In the genomic region with DNA sequence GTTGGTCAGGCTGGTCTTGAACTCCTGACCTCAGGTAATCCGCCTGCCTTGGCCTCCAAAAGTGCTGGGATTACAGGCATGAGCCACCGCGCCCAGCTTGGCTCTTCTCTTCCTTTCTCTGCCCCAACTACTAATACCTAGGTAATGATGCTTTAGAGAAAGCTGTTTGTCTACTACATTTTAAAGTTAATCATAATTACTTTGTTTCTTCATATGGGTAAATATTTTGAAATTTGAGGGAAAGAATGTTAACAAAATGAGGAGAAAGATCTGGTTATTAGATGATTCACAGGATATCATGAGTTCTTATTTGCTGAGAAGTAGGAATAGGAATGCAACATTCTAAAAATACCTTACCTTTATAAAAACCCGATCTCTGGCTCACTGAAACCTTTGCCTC, we compare ENCODE assay signal across 19 cellular contexts. TPM values are rescaled to one million over a fixed set of nuclear protein-coding genes. Genes with fewer than 3 reads are reported as not detected.
A peak's percentile ranks its signal among the peaks of the same experiment; 100 is the strongest.
DNase-seq lines count a peak whose midpoint lies in the region; ATAC-seq and TF ChIP-seq lines count a peak whose summit lies in the region.
"Had no signal": no experiment of that assay in that cellular context is flagged by ENCODE, and none has a peak within 500 bp of the region (broad histone marks: within the 10 kb centered on the region; RNA-seq: fewer than 3 reads in every experiment).

No MANE protein-coding gene starts in this region.

- H3K9me3 Mint-ChIP-seq in activated naive CD8-positive, alpha-beta T cell treated with anti-CD3 and anti-CD28 coated beads, Interleukin-2, amount 50 U/mL, for 24 hours, result no peaks in the 10 kb centered on the region
- H3K9me3 Mint-ChIP-seq: T-cell had no signal

- no peak overlapping the region for H3K27ac ChIP-seq in PC-3 (ENCODE audit: low read length)
- H3K27ac ChIP-seq in stomach, result no peak overlapping the region
- H3K27ac ChIP-seq: A549 had no signal

- no peak overlapping the region for H3K27ac Mint-ChIP-seq in activated naive CD8-positive, alpha-beta T cell treated with anti-CD3 and anti-CD28 coated beads, Interleukin-2, amount 50 U/mL, for 24 hours
- H3K27ac Mint-ChIP-seq: T-cell had no signal

- CTCF ChIA-PET in PC-3 (lab: Charles Lee), result interaction anchor here (0.6 kb wide), 1 partner anchor 18 kb away, joined by 3 read pairs; no protein-coding TSS in a partner anchor

- no peaks in the 10 kb centered on the region for H3K36me3 ChIP-seq in PC-3 (ENCODE audit: low read depth, low read length)
- no peaks in the 10 kb centered on the region for H3K36me3 ChIP-seq in stomach

- H3K36me3 Mint-ChIP-seq in activated naive CD8-positive, alpha-beta T cell treated with anti-CD3 and anti-CD28 coated beads, Interleukin-2, amount 50 U/mL, for 24 hours (ENCODE audit: low read depth), result no peaks in the 10 kb centered on the region
- H3K36me3 Mint-ChIP-seq: T-cell had no signal

- H3K79me2 ChIP-seq in PC-3 (ENCODE audit: low read length), result no peaks in the 10 kb centered on the region

- DNase-seq in AG08396 (ENCODE audit: low spot score) (peak; percentile 14), GM04503 (ENCODE audit: low read depth) (peak; percentile 45), PC-3 (peak; percentile 66), fibroblast of peridontal ligament (ENCODE audit: extremely low read depth) (peak; percentile 56), stomach (no peak), putamen (ENCODE audit: low spot score) (no peak)
- no peak for DNase-seq in activated naive CD8-positive, alpha-beta T cell treated with anti-CD3 and anti-CD28 coated beads, Interleukin-2, amount 50 U/mL, for 24 hours
- DNase-seq: DMS 273 treated with DMSO at 0.1 percent for 48 hours, DND-41, Kasumi-1, NCI-H1105, NCI-H1694, NCI-H774, SHP77, SK-N-SH, T-cell had no signal

- no peak for TF ChIP-seq POLR2A in stomach (IDR thresholded peaks at IDR 0.05)

- intact Hi-C loops in PC-3 (cut with micrococcal nuclease) (no loop called here), stomach (cut with DNase I; ENCODE audit: low total_unique reads) (no loop called here)

- no peak overlapping the region for H3K4me3 Mint-ChIP-seq in activated naive CD8-positive, alpha-beta T cell treated with anti-CD3 and anti-CD28 coated beads, Interleukin-2, amount 50 U/mL, for 24 hours
- H3K4me3 Mint-ChIP-seq: T-cell had no signal

- 0 out of 2 replicates have a peak overlapping the region, but pooled peaks have one; percentile 38 for H2AFZ ChIP-seq in PC-3 (ENCODE audit: low read length)

- H3K9me3 ChIP-seq in PC-3 (ENCODE audit: low read length) (no peaks in the 10 kb centered on the region), stomach (no peaks in the 10 kb centered on the region)
- H3K9me3 ChIP-seq: A549, SK-N-SH had no signal

- 81 to 90% (median 86%) methylated on average over 4 of the region's 4 CpGs for WGBS in stomach, 5 donors

- no peaks in the 10 kb centered on the region for H3K4me1 Mint-ChIP-seq in activated naive CD8-positive, alpha-beta T cell treated with anti-CD3 and anti-CD28 coated beads, Interleukin-2, amount 50 U/mL, for 24 hours
- H3K4me1 Mint-ChIP-seq: T-cell had no signal

- H3K9me2 ChIP-seq in PC-3 (replicated peaks; ENCODE audit: low read length), result 0 out of 2 replicates have a peak, but pooled peaks cover 3% of the 10 kb centered on the region
- H3K9me2 ChIP-seq: SK-N-SH had no signal

- H3F3A ChIP-seq in PC-3 (ENCODE audit: low read length, unreplicated experiment), result no peaks in the 10 kb centered on the region

- no peaks in the 10 kb centered on the region for H3K27me3 ChIP-seq in PC-3 (ENCODE audit: low read length)
- H3K27me3 ChIP-seq in stomach, result no peaks in the 10 kb centered on the region

- POLR2A ChIA-PET in PC-3 (lab: Charles Lee; ENCODE audit: unreplicated experiment), result no interaction called here

- H3K4me3 ChIP-seq in PC-3 (ENCODE audit: low read length), result no peak overlapping the region
- H3K4me3 ChIP-seq in stomach, result no peak overlapping the region
- H3K4me3 ChIP-seq: A549 had no signal

- TF ChIP-seq CTCF in PC-3 (conservative IDR thresholded peaks at IDR 0.05; ENCODE audit: low read depth, low read length), result no peak
- no peak for TF ChIP-seq CTCF in stomach (IDR thresholded peaks at IDR 0.05)

- H3K4me1 ChIP-seq in PC-3 (ENCODE audit: insufficient read depth, low read length) (no peaks in the 10 kb centered on the region), stomach (peaks cover 0 to 6% (median 0%) of the 10 kb centered on the region in 4 donors)
- H3K4me1 ChIP-seq: A549 had no signal

- BruUV-seq in PC-3 (replicated peaks; lab: Mats Ljungman, UMichigan), result no TSS peak

- no peak overlapping the region for H3K4me2 ChIP-seq in PC-3 (ENCODE audit: low read length)
- H3K4me2 ChIP-seq: A549, SK-N-SH had no signal

- H3K9ac ChIP-seq in PC-3 (ENCODE audit: low read length), result no peak overlapping the region
- H3K9ac ChIP-seq: SK-N-SH had no signal

- H4K20me1 ChIP-seq in PC-3 (ENCODE audit: low read length), result no peaks in the 10 kb centered on the region

- no peak for TF ChIP-seq EP300 in stomach (IDR thresholded peaks at IDR 0.05)

- H3K27me3 Mint-ChIP-seq in activated naive CD8-positive, alpha-beta T cell treated with anti-CD3 and anti-CD28 coated beads, Interleukin-2, amount 50 U/mL, for 24 hours, result peaks cover 13% of the 10 kb centered on the region

- peak; percentile 70 for ATAC-seq in PC-3
- ATAC-seq in GM18909 (IDR thresholded peaks at IDR 0.05; ENCODE audit: poor library complexity, unreplicated experiment), result no peak
- ATAC-seq in activated naive CD8-positive, alpha-beta T cell treated with anti-CD3 and anti-CD28 coated beads, Interleukin-2, amount 50 U/mL, for 24 hours, result no peak
- ATAC-seq: A549, T-cell had no signal

RNA-seq across cellular contexts. Expression of a gene that starts 18.4 kb away (rescaled TPM):
- total RNA-seq in PC-3 (2014; rRNA removed) (53.8 and 64.7 TPM in 2 replicates), stomach (100 to 1,000 TPM in 4 of 5 donors, 10 to 100 TPM in 1; 73.2 to 644 (median 172) TPM)
- polyA plus RNA-seq in stomach, result 10 to 100 TPM in 2 of 3 donors, 1 to 10 TPM in 1; 7.0 to 12.1 (median 10.2) TPM
- total RNA-seq: OCI-LY7 had no signal

Comparison
In these comparisons a context has a peak if more than half of its experiments do, and no peak if none do; other contexts are left out.
1. DNase-seq: peak in AG08396 (single experiment), GM04503 (single experiment), PC-3 (single experiment) and fibroblast of peridontal ligament (single experiment); none in stomach (single experiment), putamen (single experiment) and activated naive CD8-positive, alpha-beta T cell treated with anti-CD3 and anti-CD28 coated beads, Interleukin-2, amount 50 U/mL, for 24 hours (single experiment).